In the genomic region with DNA sequence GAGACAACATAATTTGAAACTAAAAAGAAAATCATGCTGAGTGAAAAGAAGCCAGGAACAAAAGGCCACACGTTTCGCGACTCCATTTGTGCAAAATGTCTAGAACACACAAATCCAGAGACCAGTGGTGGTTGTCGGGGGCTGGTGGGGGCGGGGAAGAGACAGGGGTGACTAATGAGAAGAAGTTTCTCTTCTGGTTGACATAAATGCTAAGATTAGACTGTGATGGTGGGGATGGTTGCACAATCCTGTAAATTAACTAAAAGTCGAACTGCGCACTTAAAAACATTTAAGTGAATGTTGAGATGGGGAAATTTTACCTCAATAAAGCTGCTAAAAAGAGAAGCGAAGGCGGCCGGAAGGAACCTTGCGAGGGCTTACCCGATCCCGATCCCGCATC, we compare ENCODE assay signal across 18 cellular contexts.
DNase-seq lines count a peak whose midpoint lies in the region; ATAC-seq lines count a peak whose summit lies in the region.
"Had no signal": no experiment of that assay in that cellular context is flagged by ENCODE, and none has a peak within 500 bp of the region (broad histone marks: within the 10 kb centered on the region; RNA-seq: fewer than 3 reads in every experiment).

No MANE protein-coding gene starts in this region.

- H3K36me3 Mint-ChIP-seq in activated T-cell treated with anti-CD3 and anti-CD28 coated beads, Interleukin-2, amount 50 U/mL, for 24 hours (ENCODE audit: low read depth): peaks cover 90% of the 10 kb centered on the region
- peaks cover 24% of the 10 kb centered on the region for H3K36me3 Mint-ChIP-seq in activated naive CD8-positive, alpha-beta T cell treated with anti-CD3 and anti-CD28 coated beads, Interleukin-2, amount 50 U/mL, for 24 hours (ENCODE audit: low read depth)

- no peak overlapping the region for H3K4me3 Mint-ChIP-seq in activated T-cell treated with anti-CD3 and anti-CD28 coated beads, Interleukin-2, amount 50 U/mL, for 24 hours
- H3K4me3 Mint-ChIP-seq in activated naive CD8-positive, alpha-beta T cell treated with anti-CD3 and anti-CD28 coated beads, Interleukin-2, amount 50 U/mL, for 24 hours: no peak overlapping the region
- H3K4me3 Mint-ChIP-seq: stimulated activated memory B cell treated with anti-CD40 and anti-IgM and Interleukin-4, amounts not matched to agents 10 μg/mL and 1 μg/mL and 100 μg/mL, for 72 hours; T-helper 2 cell treated with Interferon-gamma antibody and Interleukin-4, amounts not matched to agents 5 μg/mL and 100 μg/mL, for 36 hours had no signal

- H3K9me3 Mint-ChIP-seq in activated T-cell treated with anti-CD3 and anti-CD28 coated beads, Interleukin-2, amount 50 U/mL, for 24 hours: no peaks in the 10 kb centered on the region
- no peaks in the 10 kb centered on the region for H3K9me3 Mint-ChIP-seq in activated naive CD8-positive, alpha-beta T cell treated with anti-CD3 and anti-CD28 coated beads, Interleukin-2, amount 50 U/mL, for 24 hours
- H3K9me3 Mint-ChIP-seq: stimulated activated memory B cell treated with anti-CD40 and anti-IgM and Interleukin-4, amounts not matched to agents 10 μg/mL and 1 μg/mL and 100 μg/mL, for 72 hours; T-helper 2 cell treated with Interferon-gamma antibody and Interleukin-4, amounts not matched to agents 5 μg/mL and 100 μg/mL, for 36 hours had no signal

- peaks cover 32% of the 10 kb centered on the region for H3K4me1 Mint-ChIP-seq in activated T-cell treated with anti-CD3 and anti-CD28 coated beads, Interleukin-2, amount 50 U/mL, for 24 hours (ENCODE audit: low read depth)
- peaks cover 21% of the 10 kb centered on the region for H3K4me1 Mint-ChIP-seq in activated naive CD8-positive, alpha-beta T cell treated with anti-CD3 and anti-CD28 coated beads, Interleukin-2, amount 50 U/mL, for 24 hours

- no peak for DNase-seq in activated T-cell treated with anti-CD3 and anti-CD28 coated beads, Interleukin-2, amount 50 U/mL, for 24 hours
- DNase-seq in activated T-cell treated with anti-CD3 and anti-CD28 coated beads for 4 hours (no peak), NOMO-1 treated with DMSO at 0.1 percent for 48 hours (lab: John Stamatoyannopoulos, UW; ENCODE audit: unreplicated experiment) (peak; percentile 88), NCI-H748 treated with DMSO at 0.1 percent for 48 hours (lab: John Stamatoyannopoulos, UW) (no peak), NCI-H510A treated with DMSO at 0.1 percent for 48 hours (lab: John Stamatoyannopoulos, UW) (no peak)
- DNase-seq in activated naive CD8-positive, alpha-beta T cell treated with anti-CD3 and anti-CD28 coated beads, Interleukin-2, amount 50 U/mL, for 24 hours: no peak
- DNase-seq in stimulated activated CD8-positive, alpha-beta memory T cell treated with anti-CD3 and anti-CD28 coated beads, Interleukin-4, amount 100 ng/mL, for 48 hours: peak; percentile 54
- DNase-seq: activated gamma-delta T cell; brain microvascular endothelial cell; DMS79 treated with DMSO at 0.1 percent for 48 hours; effector CD4-positive, alpha-beta T cell; GM23248; MG63; NCI-H1694; NCI-H524 treated with DMSO at 0.1 percent for 48 hours had no signal

- peak overlapping the region; percentile 73 for H3K27ac Mint-ChIP-seq in activated T-cell treated with anti-CD3 and anti-CD28 coated beads, Interleukin-2, amount 50 U/mL, for 24 hours
- H3K27ac Mint-ChIP-seq in activated naive CD8-positive, alpha-beta T cell treated with anti-CD3 and anti-CD28 coated beads, Interleukin-2, amount 50 U/mL, for 24 hours: peak overlapping the region; percentile 49
- H3K27ac Mint-ChIP-seq: stimulated activated memory B cell treated with anti-CD40 and anti-IgM and Interleukin-4, amounts not matched to agents 10 μg/mL and 1 μg/mL and 100 μg/mL, for 72 hours; T-helper 2 cell treated with Interferon-gamma antibody and Interleukin-4, amounts not matched to agents 5 μg/mL and 100 μg/mL, for 36 hours had no signal

- no peaks in the 10 kb centered on the region for H3K27me3 Mint-ChIP-seq in activated T-cell treated with anti-CD3 and anti-CD28 coated beads, Interleukin-2, amount 50 U/mL, for 24 hours
- no peaks in the 10 kb centered on the region for H3K27me3 Mint-ChIP-seq in activated naive CD8-positive, alpha-beta T cell treated with anti-CD3 and anti-CD28 coated beads, Interleukin-2, amount 50 U/mL, for 24 hours
- H3K27me3 Mint-ChIP-seq: stimulated activated memory B cell treated with anti-CD40 and anti-IgM and Interleukin-4, amounts not matched to agents 10 μg/mL and 1 μg/mL and 100 μg/mL, for 72 hours had no signal

- no peak for ATAC-seq in activated naive CD8-positive, alpha-beta T cell treated with anti-CD3 and anti-CD28 coated beads, Interleukin-2, amount 50 U/mL, for 24 hours
- ATAC-seq: heart left ventricle; stimulated activated memory B cell treated with anti-CD40 and anti-IgM and Interleukin-4, amounts not matched to agents 10 μg/mL and 1 μg/mL and 100 μg/mL, for 72 hours had no signal

Comparison
In these comparisons a context has a peak if more than half of its experiments do, and no peak if none do; other contexts are left out.
1. DNase-seq: peak in NOMO-1 treated with DMSO at 0.1 percent for 48 hours (single experiment) and stimulated activated CD8-positive, alpha-beta memory T cell treated with anti-CD3 and anti-CD28 coated beads, Interleukin-4, amount 100 ng/mL, for 48 hours (single experiment); none in activated T-cell treated with anti-CD3 and anti-CD28 coated beads, Interleukin-2, amount 50 U/mL, for 24 hours (single experiment), activated T-cell treated with anti-CD3 and anti-CD28 coated beads for 4 hours (single experiment), activated naive CD8-positive, alpha-beta T cell treated with anti-CD3 and anti-CD28 coated beads, Interleukin-2, amount 50 U/mL, for 24 hours (single experiment), NCI-H748 treated with DMSO at 0.1 percent for 48 hours (single experiment) and NCI-H510A treated with DMSO at 0.1 percent for 48 hours (single experiment).